In the genomic region with DNA sequence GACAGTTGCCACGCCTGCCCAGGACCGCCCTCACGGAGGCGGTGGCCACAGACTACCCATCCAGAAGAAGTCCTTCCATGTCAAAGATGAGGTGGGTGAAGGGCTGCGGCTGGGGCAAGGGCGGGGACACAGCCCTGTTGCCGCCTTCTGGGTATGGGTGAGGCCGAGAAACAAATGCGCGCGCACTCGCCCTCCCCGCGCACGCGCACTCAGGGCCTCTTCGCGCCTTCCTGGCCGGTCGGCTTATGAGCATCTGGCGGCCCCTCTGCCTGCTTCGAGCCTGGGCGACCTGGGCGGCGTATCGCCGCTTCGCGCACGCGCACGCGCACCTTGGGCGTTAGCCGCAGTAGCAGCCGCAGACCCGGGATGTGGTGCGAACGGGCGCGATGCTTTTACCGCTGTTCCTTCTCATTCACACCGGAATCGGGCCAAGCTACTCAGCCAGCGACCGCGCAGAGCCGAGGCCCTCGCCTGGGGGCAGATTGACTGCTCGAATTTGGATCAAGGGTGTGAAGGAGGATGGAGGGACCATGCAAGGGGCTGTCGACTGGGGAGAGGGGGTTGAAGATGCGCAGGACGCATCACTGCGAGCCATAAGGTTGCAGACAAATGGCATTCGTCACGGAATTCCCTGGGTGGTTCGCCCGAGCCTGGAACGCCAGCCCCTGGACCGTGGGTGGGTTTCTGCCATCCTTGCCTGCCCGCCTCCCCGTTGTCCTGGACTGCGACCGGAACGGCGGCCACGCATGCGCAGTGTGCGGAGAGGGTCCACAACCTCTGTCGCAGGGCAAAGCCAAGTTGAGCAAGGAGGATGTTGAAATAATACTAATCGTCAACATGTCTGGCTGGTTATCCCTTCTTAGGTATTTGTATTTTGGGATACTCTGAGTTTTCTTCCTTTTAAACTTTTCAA, we compare ENCODE assay signal across 9 cellular contexts.
A peak's percentile ranks its signal among the peaks of the same experiment; 100 is the strongest.
DNase-seq lines count a peak whose midpoint lies in the region; ATAC-seq lines count a peak whose summit lies in the region.
"Had no signal": no experiment of that assay in that cellular context is flagged by ENCODE, and none has a peak within 500 bp of the region (broad histone marks: within the 10 kb centered on the region; RNA-seq: fewer than 3 reads in every experiment).

No MANE protein-coding gene starts in this region.

- peak; percentile 90 for DNase-seq in activated effector memory CD4-positive, alpha-beta T cell treated with anti-CD3 and anti-CD28 coated beads, Interleukin-2, amount 50 U/mL, for 16 hours
- peak; percentile 80 for DNase-seq in left lobe of liver (ENCODE audit: low spot score)
- peak; percentile 31 for DNase-seq in stromal cell of bone marrow (ENCODE audit: low read depth)
- DNase-seq in NCI-H2227 treated with DMSO at 0.1 percent for 48 hours (lab: John Stamatoyannopoulos, UW): no peak
- DNase-seq: naive B cell had no signal

- ATAC-seq in HG03442 (IDR thresholded peaks at IDR 0.05; ENCODE audit: unreplicated experiment): peak; percentile 91
- peak; percentile 97 for ATAC-seq in left lobe of liver
- ATAC-seq in HG03175 (IDR thresholded peaks at IDR 0.05; ENCODE audit: unreplicated experiment): no peak
- no peak for ATAC-seq in HG03354 (IDR thresholded peaks at IDR 0.05; ENCODE audit: poor library complexity, severe bottlenecking, unreplicated experiment)
- ATAC-seq: K562 had no signal

Comparison
In these comparisons a context has a peak if more than half of its experiments do, and no peak if none do; other contexts are left out.
1. ATAC-seq: peak in HG03442 (single experiment) and left lobe of liver (single experiment); none in HG03175 (single experiment) and HG03354 (single experiment).